ENCODE assay signal across 24 cellular contexts in genomic region chr11:44145011-44145777, GRCh38.
"Had no signal": no experiment of that assay in that cellular context is flagged by ENCODE, and none has a peak within 500 bp of the region (broad histone marks: within the 10 kb centered on the region; RNA-seq: fewer than 3 reads in every experiment).

No MANE protein-coding gene starts in this region.

- DNase-seq: activated naive CD4-positive, alpha-beta T cell; activated naive CD8-positive, alpha-beta T cell treated with anti-CD3 and anti-CD28 coated beads for 36 hours; activated T-cell treated with anti-CD3 and anti-CD28 coated beads, Interleukin-2, amount 50 U/mL, for 1 hour; amniotic stem cell; endodermal cell; hypothalamus; nucleus accumbens; stimulated activated CD4-positive, alpha-beta T cell treated with anti-CD3 and anti-CD28 coated beads, Interleukin-4, amount 100 ng/mL, for 1 hour; stimulated activated naive CD4-positive, alpha-beta T cell; T-cell had no signal

- H3K27me3 Mint-ChIP-seq: activated naive CD8-positive, alpha-beta T cell treated with anti-CD3 and anti-CD28 coated beads for 36 hours; activated T-helper 17 cell treated with anti-CD3 and anti-CD28 coated beads, Interleukin-2, amount 50 U/mL, for 72 hours; memory B cell; T-cell; type B pancreatic cell had no signal

- H3K36me3 Mint-ChIP-seq: WTC11 had no signal

- FAIRE-seq: frontal cortex, islet of Langerhans, TTC549 had no signal

- H3K4me2 ChIP-seq: smooth muscle cell had no signal

- H3K4me3 ChIP-seq: coronary artery, smooth muscle cell, thoracic aorta, vagina had no signal

- H3K27ac Mint-ChIP-seq: activated naive CD8-positive, alpha-beta T cell treated with anti-CD3 and anti-CD28 coated beads for 36 hours; activated T-helper 17 cell treated with anti-CD3 and anti-CD28 coated beads, Interleukin-2, amount 50 U/mL, for 72 hours; endodermal cell; memory B cell; T-cell; T-helper 2 cell treated with Interferon-gamma antibody and Interleukin-4, amounts not matched to agents 5 μg/mL and 100 μg/mL, for 36 hours; type B pancreatic cell; WTC11 had no signal

- H3K4me3 Mint-ChIP-seq: activated naive CD8-positive, alpha-beta T cell treated with anti-CD3 and anti-CD28 coated beads for 36 hours; activated T-helper 17 cell treated with anti-CD3 and anti-CD28 coated beads, Interleukin-2, amount 50 U/mL, for 72 hours; endodermal cell; memory B cell; T-cell; T-helper 2 cell treated with Interferon-gamma antibody and Interleukin-4, amounts not matched to agents 5 μg/mL and 100 μg/mL, for 36 hours; type B pancreatic cell; WTC11 had no signal

- H3K9me3 Mint-ChIP-seq: activated naive CD8-positive, alpha-beta T cell treated with anti-CD3 and anti-CD28 coated beads for 36 hours; endodermal cell; memory B cell; T-helper 2 cell treated with Interferon-gamma antibody and Interleukin-4, amounts not matched to agents 5 μg/mL and 100 μg/mL, for 36 hours; WTC11 had no signal

- H3K4me1 Mint-ChIP-seq: activated naive CD8-positive, alpha-beta T cell treated with anti-CD3 and anti-CD28 coated beads for 36 hours; activated T-helper 17 cell treated with anti-CD3 and anti-CD28 coated beads, Interleukin-2, amount 50 U/mL, for 72 hours; memory B cell; WTC11 had no signal

- ATAC-seq: activated T-helper 17 cell treated with anti-CD3 and anti-CD28 coated beads, Interleukin-2, amount 50 U/mL, for 72 hours; sciatic nerve; T-cell; WTC11 had no signal

- H3K9me3 ChIP-seq: thoracic aorta, vagina had no signal

- H3K27ac ChIP-seq: coronary artery, epithelial cell of prostate, thoracic aorta, vagina had no signal

- H3K27me3 ChIP-seq: vagina had no signal
